In genomic region chr11:7251487-7251835, GRCh38 we compare ENCODE assay signal across 9 cellular contexts. TPM values are rescaled to one million over a fixed set of nuclear protein-coding genes. Genes with fewer than 3 reads are reported as not detected.
DNase-seq lines count a peak whose midpoint lies in the region; ATAC-seq, FAIRE-seq and TF ChIP-seq lines count a peak whose summit lies in the region.
"Had no signal": no experiment of that assay in that cellular context is flagged by ENCODE, and none has a peak within 500 bp of the region (broad histone marks: within the 10 kb centered on the region; RNA-seq: fewer than 3 reads in every experiment).

No MANE protein-coding gene starts in this region.

- peaks cover 61% of the 10 kb centered on the region for H3K27me3 ChIP-seq in ACC112 (ENCODE audit: insufficient read depth, low read length)
- peaks cover 7% of the 10 kb centered on the region; the same call in 1 of the 2 replicates for H3K27me3 ChIP-seq in SJSA1 (replicated peaks)
- H3K27me3 ChIP-seq in left ventricle myocardium inferior (ENCODE audit: low read depth), result peaks cover 48% of the 10 kb centered on the region
- no peaks in the 10 kb centered on the region for H3K27me3 ChIP-seq in pancreas

- peak in 1 of 2 experiments; percentile 1 for DNase-seq in SJSA1 (ENCODE audit: low read depth in 1 of 2, low spot score in 2 of 2)
- DNase-seq in left ventricle myocardium inferior, result no peak
- no peak for DNase-seq in pancreas
- no peak for DNase-seq in NCI-H226
- DNase-seq in HTR-8/SVneo (ENCODE audit: insufficient read length, low spot score), result no peak
- DNase-seq: NCI-H446 treated with DMSO at 0.1 percent for 48 hours had no signal

- TF ChIP-seq CTCF in left ventricle myocardium inferior (IDR thresholded peaks at IDR 0.05; ENCODE audit: borderline replicate concordance), result no peak
- no peak for TF ChIP-seq CTCF in pancreas (IDR thresholded peaks at IDR 0.05)

- no peak overlapping the region for H2AFZ ChIP-seq in ACC112 (ENCODE audit: low read length, unreplicated experiment)

- FAIRE-seq in pancreas (lab: Jason Lieb, UNC), result no peak
- FAIRE-seq in HTR-8/SVneo (lab: Jason Lieb, UNC), result no peak

- TF ChIP-seq POLR2A in GM18505 (IDR thresholded peaks at IDR 0.05; ENCODE audit: borderline replicate concordance, extremely low read depth, insufficient read depth, insufficient read length), result no peak

- H3K27ac ChIP-seq in ACC112 (ENCODE audit: low read depth, low read length), result no peak overlapping the region
- H3K27ac ChIP-seq in SJSA1, result no peak overlapping the region
- H3K27ac ChIP-seq in left ventricle myocardium inferior (replicated peaks), result no peak overlapping the region
- H3K27ac ChIP-seq in pancreas, result no peak overlapping the region

- intact Hi-C loops in left ventricle myocardium inferior (cut with micrococcal nuclease), result no loop called here
- intact Hi-C loops in pancreas (cut with DNase I), result no loop called here

- ATAC-seq in pancreas (no peak), GM18505 (IDR thresholded peaks at IDR 0.05; ENCODE audit: unreplicated experiment) (no peak), HG03159 (IDR thresholded peaks at IDR 0.05; ENCODE audit: unreplicated experiment) (no peak)

- peak overlapping the region; percentile 49 for H3K4me3 ChIP-seq in ACC112 (ENCODE audit: low read depth, low read length)
- peak overlapping the region; percentile 26 for H3K4me3 ChIP-seq in SJSA1
- peak overlapping the region; percentile 73 for H3K4me3 ChIP-seq in left ventricle myocardium inferior
- peak overlapping the region; percentile 67 to 79 (median 75) for H3K4me3 ChIP-seq in pancreas

- no peaks in the 10 kb centered on the region for H3K4me1 ChIP-seq in ACC112 (ENCODE audit: control insufficient read depth, insufficient read depth, low read length, unreplicated experiment)
- no peaks in the 10 kb centered on the region for H3K4me1 ChIP-seq in SJSA1 (replicated peaks)
- H3K4me1 ChIP-seq in left ventricle myocardium inferior, result peaks cover 15% of the 10 kb centered on the region
- no peaks in the 10 kb centered on the region for H3K4me1 ChIP-seq in pancreas

- H3K36me3 ChIP-seq in ACC112 (ENCODE audit: insufficient read depth, low read length), result no peaks in the 10 kb centered on the region
- H3K36me3 ChIP-seq in SJSA1, result no peaks in the 10 kb centered on the region
- no peaks in the 10 kb centered on the region for H3K36me3 ChIP-seq in left ventricle myocardium inferior
- H3K36me3 ChIP-seq in pancreas, result no peaks in the 10 kb centered on the region

- no peaks in the 10 kb centered on the region for H3K79me2 ChIP-seq in ACC112 (ENCODE audit: control insufficient read depth, insufficient read depth, low read length, unreplicated experiment)

- no peaks in the 10 kb centered on the region for H3K9me3 ChIP-seq in SJSA1 (replicated peaks)
- H3K9me3 ChIP-seq in left ventricle myocardium inferior (replicated peaks), result peaks cover 16% of the 10 kb centered on the region
- no peaks in the 10 kb centered on the region for H3K9me3 ChIP-seq in pancreas

- 6% methylated on average over 28 of the region's 28 CpGs for WGBS in pancreas, 2 donors

RNA-seq across cellular contexts. Expression of gene SYT9, which starts 0.2 kb away (rescaled TPM):
- not detected in 2 replicates for total RNA-seq in SJSA1 (2014; rRNA removed; shearing (Covaris generic))
- total RNA-seq in left ventricle myocardium inferior (0.08 TPM), pancreas (1 to 10 TPM in 5 of 6 donors, under 1 TPM in 1; 0.83 to 2.0 (median 1.1) TPM)
- polyA plus RNA-seq in pancreas, result under 1 TPM; 0.38 to 0.52 TPM
